8 cellular contexts compared by ENCODE assay signal in the genomic region with DNA sequence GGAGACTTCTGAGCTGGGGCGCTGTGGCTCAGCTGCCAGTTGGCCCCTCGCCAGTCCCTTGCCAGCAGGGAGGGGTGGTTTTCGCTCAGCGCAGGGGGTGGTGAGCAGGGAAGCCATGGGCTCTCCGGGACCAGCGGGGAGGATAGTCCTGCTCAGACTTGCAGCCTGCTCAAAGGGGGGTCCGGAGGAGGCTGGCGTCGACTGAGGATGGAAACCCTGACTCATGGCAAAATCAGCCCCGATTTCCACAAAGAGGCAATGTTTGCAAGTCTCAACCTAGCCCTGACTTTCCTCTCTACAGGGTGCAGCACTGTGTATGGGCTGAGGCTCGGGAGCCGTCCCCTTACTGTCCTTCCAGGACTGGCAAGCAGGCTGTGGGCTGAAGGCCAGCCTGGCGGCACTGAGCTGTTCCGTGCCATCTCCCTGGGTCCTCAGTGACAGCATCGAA. TPM values are rescaled to one million over a fixed set of nuclear protein-coding genes. Genes with fewer than 3 reads are reported as not detected.
DNase-seq lines count a peak whose midpoint lies in the region; ATAC-seq and TF ChIP-seq lines count a peak whose summit lies in the region.

No MANE protein-coding gene starts in this region.

- intact Hi-C loops in IMR-90 (cut with micrococcal nuclease) (no loop called here), ascending aorta (cut with DNase I) (loop anchor here (1.0 to 2.0 kb wide), 2 partner anchors 14 to 59 kb away; no protein-coding TSS in a partner anchor), transverse colon (cut with DNase I; ENCODE audit: low total_unique reads) (no loop called here)

- H3K9me3 ChIP-seq in IMR-90 (ENCODE audit: control insufficient read depth, insufficient read depth, low read length) (no peaks in the 10 kb centered on the region), ascending aorta (no peaks in the 10 kb centered on the region), hepatocyte (ENCODE audit: low read depth) (no peaks in the 10 kb centered on the region), transverse colon (no peaks in the 10 kb centered on the region)

- H3K4me2 ChIP-seq in IMR-90 (ENCODE audit: low read depth, low read length) (peak overlapping the region; percentile 21), hepatocyte (peak overlapping the region; percentile 45)

- H2BK20ac ChIP-seq in IMR-90 (ENCODE audit: low read depth, low read length) = peak overlapping the region; percentile 87

- WGBS in IMR-90 (ENCODE audit: extremely low coverage in 2 of 2, insufficient read length in 1 of 2), 2 experiments = no CpG with 5 or more reads among the region's 15 CpGs
- 83% methylated on average over 15 of the region's 15 CpGs for WGBS in hepatocyte (ENCODE audit: low lambda C conversion rate, missing lambda C conversion rate)
- 57% methylated on average over 15 of the region's 15 CpGs; no CpG with 5 or more reads in 1 of the 2 donors for WGBS in transverse colon (ENCODE audit: low coverage in 1 of 2), 2 donors

- TF ChIP-seq POLR2A in IMR-90 (IDR thresholded peaks at IDR 0.05; ENCODE audit: low read depth, low read length) = no peak
- no peak for TF ChIP-seq POLR2A in transverse colon (IDR thresholded peaks at IDR 0.05)

- peak overlapping the region; percentile 92 for H3K23ac ChIP-seq in IMR-90 (ENCODE audit: low read depth, low read length)

- H3K79me1 ChIP-seq in IMR-90 (ENCODE audit: low read depth in 1 of 2, low read length in 2 of 2) = peaks cover 0 to 28% of the 10 kb centered on the region in 2 experiments; a peak in 2 of 4 replicates

- peak overlapping the region; percentile 59 for H4K5ac ChIP-seq in IMR-90 (ENCODE audit: low read depth, low read length)

- H4K20me1 ChIP-seq in IMR-90 (ENCODE audit: insufficient read depth, low read length) (peaks cover 12% of the 10 kb centered on the region), hepatocyte (ENCODE audit: insufficient read depth, poor library complexity, severe bottlenecking) (no peaks in the 10 kb centered on the region)

- peak overlapping the region; percentile 17 to 70; a peak in 3 of 4 replicates for H4K8ac ChIP-seq in IMR-90 (ENCODE audit: low read depth in 2 of 2, low read length in 2 of 2)

- TF ChIP-seq EP300 in transverse colon (IDR thresholded peaks at IDR 0.05; ENCODE audit: low read depth) = no peak

- peak overlapping the region; percentile 69 for H4K91ac ChIP-seq in IMR-90 (ENCODE audit: insufficient read depth, low read depth, low read length)

- H3K4me3 ChIP-seq in IMR-90 (ENCODE audit: insufficient read depth, low read depth, low read length) (no peak overlapping the region), ascending aorta (peak overlapping the region in 1 of 2 donors; percentile 35), hepatocyte (no peak overlapping the region), transverse colon (no peak overlapping the region)

- peak overlapping the region; percentile 80 for H2AFZ ChIP-seq in IMR-90 (replicated peaks; ENCODE audit: low read length, poor library complexity)
- H2AFZ ChIP-seq in hepatocyte = no peak overlapping the region

- H2BK15ac ChIP-seq in IMR-90 (ENCODE audit: low read depth, low read length) = peak overlapping the region; percentile 46; the same call in 2 of the 3 replicates

- H3K79me2 ChIP-seq in hepatocyte = no peaks in the 10 kb centered on the region

- peak overlapping the region; percentile 30 for H3K18ac ChIP-seq in IMR-90 (ENCODE audit: low read depth, low read length)

- H2BK120ac ChIP-seq in IMR-90 (ENCODE audit: low read depth, low read length) = peak overlapping the region; percentile 95

- H3K27me3 ChIP-seq in IMR-90 (ENCODE audit: control insufficient read depth, insufficient read depth, low read length) (no peaks in the 10 kb centered on the region), ascending aorta (no peaks in the 10 kb centered on the region), hepatocyte (no peaks in the 10 kb centered on the region), transverse colon (no peaks in the 10 kb centered on the region)

- H3K27ac ChIP-seq in IMR-90 (ENCODE audit: insufficient read depth, low read length) = peak overlapping the region; percentile 83
- H3K27ac ChIP-seq in ascending aorta = peak overlapping the region; percentile 72 to 79
- H3K27ac ChIP-seq in hepatocyte = peak overlapping the region; percentile 68
- peak overlapping the region; percentile 67 to 77 (median 73) for H3K27ac ChIP-seq in transverse colon

- H3K36me3 ChIP-seq in IMR-90 (ENCODE audit: control insufficient read depth, insufficient read depth, low read length) = peaks cover 63% of the 10 kb centered on the region
- H3K36me3 ChIP-seq in ascending aorta = peaks cover 15 to 19% of the 10 kb centered on the region in 2 donors
- no peaks in the 10 kb centered on the region for H3K36me3 ChIP-seq in hepatocyte (replicated peaks; ENCODE audit: insufficient read depth, low read depth)
- no peaks in the 10 kb centered on the region for H3K36me3 ChIP-seq in transverse colon

- H3K4ac ChIP-seq in IMR-90 (ENCODE audit: low read depth, low read length) = peak overlapping the region; percentile 94

- POLR2A ChIA-PET in IMR-90 (lab: Charles Lee; ENCODE audit: unreplicated experiment) = no interaction called here

- peak overlapping the region; percentile 93 for H3K14ac ChIP-seq in IMR-90 (replicated peaks; ENCODE audit: low read depth, low read length)

- in situ Hi-C loops in IMR-90 (cut with MboI; ENCODE audit: low sequenced_read_pairs) = no loop called here
- in situ Hi-C loops in transverse colon (cut with MboI; ENCODE audit: low pct_ligation_motif_present in 1 of 4, low pct_unique_long_range_greater_than_20kb in 1 of 4, low sequenced_read_pairs in 3 of 4) = loop anchor here in 1 of 4 donors (25.0 kb wide), 1 partner anchor 275 kb away; no protein-coding TSS in a partner anchor

- no TSS peak for BruUV-seq in IMR-90 (replicated peaks; lab: Mats Ljungman, UMichigan)

- DNase-seq in IMR-90 = peak; percentile 84
- peak; percentile 56 to 90 for DNase-seq in ascending aorta (ENCODE audit: low spot score in 2 of 2)
- DNase-seq in hepatocyte (ENCODE audit: low spot score) = peak; percentile 63
- peak; percentile 41 for DNase-seq in transverse colon
- DNase-seq in NCI-H2029 (lab: John Stamatoyannopoulos, UW) = no peak
- DNase-seq in stimulated activated CD4-positive, alpha-beta T cell treated with anti-CD3 and anti-CD28 coated beads, Interleukin-15, amount 100 ng/mL, for 24 hours = no peak
- no peak for DNase-seq in OCI-M2 (lab: John Stamatoyannopoulos, UW; ENCODE audit: unreplicated experiment)

- H2BK5ac ChIP-seq in IMR-90 (ENCODE audit: low read depth, low read length, poor library complexity, severe bottlenecking) = peak overlapping the region; percentile 78

- TF ChIP-seq CTCF in IMR-90 (conservative IDR thresholded peaks at IDR 0.05; ENCODE audit: low read depth, low read length) (no peak), ascending aorta (IDR thresholded peaks at IDR 0.05) (no peak), hepatocyte (IDR thresholded peaks at IDR 0.05; ENCODE audit: poor library complexity) (no peak), transverse colon (IDR thresholded peaks at IDR 0.05) (no peak)

- H3K4me1 ChIP-seq in IMR-90 (ENCODE audit: control insufficient read depth, insufficient read depth, low read length) (peaks cover 34% of the 10 kb centered on the region), ascending aorta (peaks cover 4 to 28% of the 10 kb centered on the region in 2 donors), hepatocyte (ENCODE audit: insufficient read depth) (peaks cover 31% of the 10 kb centered on the region), transverse colon (peaks cover 4 to 25% (median 13%) of the 10 kb centered on the region in 4 donors)

- ATAC-seq in IMR-90 (ENCODE audit: low read depth) (peak; percentile 74), GM21390 (IDR thresholded peaks at IDR 0.05; ENCODE audit: unreplicated experiment) (no peak)

- peak overlapping the region; percentile 92 for H2AK5ac ChIP-seq in IMR-90 (ENCODE audit: low read depth, low read length)

- H3K9ac ChIP-seq in IMR-90 (ENCODE audit: low read depth, low read length) = peak overlapping the region; percentile 62

- no peaks in the 10 kb centered on the region for H3K9me2 ChIP-seq in hepatocyte (replicated peaks; ENCODE audit: insufficient read depth)

- no peak for TF ChIP-seq RAD21 in IMR-90 (IDR thresholded peaks at IDR 0.05; ENCODE audit: low read length)

- peaks cover 17% of the 10 kb centered on the region for H3K9me1 ChIP-seq in IMR-90 (ENCODE audit: insufficient read depth, low read length)

- H3K56ac ChIP-seq in IMR-90 (ENCODE audit: extremely low read depth, insufficient read depth, low read length) = peak overlapping the region; percentile 60; the same call in 1 of the 2 replicates

- H2AK9ac ChIP-seq in IMR-90 (replicated peaks; ENCODE audit: low read depth, low read length, poor library complexity) = peak overlapping the region; percentile 92

- CTCF ChIA-PET in IMR-90 (lab: Yijun Ruan, JAX) = interaction anchor here (1.5 kb wide), 1 partner anchor 12 kb away, joined by 8 read pairs; no protein-coding TSS in a partner anchor

- dilution Hi-C loops in IMR-90 (cut with HindIII; ENCODE audit: low sequenced_read_pairs, unreplicated experiment) = no loop called here

TF ChIP-seq in IMR-90, 13 proteins besides CTCF, POLR2A, EP300 and RAD21 (continues in another document):
- TF ChIP-seq FOS (IDR thresholded peaks at IDR 0.05; ENCODE audit: low read depth, low read length) = peak; percentile 22; the same call in 1 of the 2 replicates
- no peak for TF ChIP-seq BHLHE40 (IDR thresholded peaks at IDR 0.05; ENCODE audit: low read depth, low read length)
- TF ChIP-seq CEBPB (IDR thresholded peaks at IDR 0.05; ENCODE audit: low read depth, low read length) = no peak
- no peak for TF ChIP-seq SMC3 (IDR thresholded peaks at IDR 0.05; ENCODE audit: low read depth, low read length)
- TF ChIP-seq CHD1 (IDR thresholded peaks at IDR 0.05; ENCODE audit: low read depth, low read length) = no peak
- no peak for TF ChIP-seq RFX5 (IDR thresholded peaks at IDR 0.05; ENCODE audit: low read depth, low read length)
- no peak for TF ChIP-seq MXI1 (IDR thresholded peaks at IDR 0.05; ENCODE audit: borderline replicate concordance, low read depth, low read length)
- no peak for TF ChIP-seq RCOR1 (IDR thresholded peaks at IDR 0.05; ENCODE audit: insufficient replicate concordance, low read length)

RNA-seq across cellular contexts. Expression of a gene that starts 35.1 kb away (rescaled TPM):
- total RNA-seq in IMR-90 (2012; rRNA removed) (11.3 and 11.4 TPM in 2 replicates), ascending aorta (580 TPM), hepatocyte (185 and 201 TPM in 2 replicates), transverse colon (10 to 100 TPM; 48.6 to 92.1 (median 68.9) TPM)
- polyA plus RNA-seq in IMR-90 (2012; rRNA removed) (80.8 and 87.9 TPM in 2 replicates), hepatocyte (669 and 709 TPM in 2 replicates)
- 107 and 230 TPM in 2 replicates for polyA plus RNA-seq in IMR-90 (2012; cell fraction: cytosol; rRNA removed)
- polyA plus RNA-seq in IMR-90 (2012; cell fraction: nucleus; rRNA removed; ENCODE audit: low replicate concordance) = 78.8 and 81.4 TPM in 2 replicates

Comparison
In these comparisons a context has a peak if more than half of its experiments do, and no peak if none do; other contexts are left out.
1. DNase-seq: peak in IMR-90 (single experiment), ascending aorta (2 of 2), hepatocyte (single experiment) and transverse colon (single experiment); none in NCI-H2029 (single experiment), stimulated activated CD4-positive, alpha-beta T cell treated with anti-CD3 and anti-CD28 coated beads, Interleukin-15, amount 100 ng/mL, for 24 hours (single experiment) and OCI-M2 (single experiment).
2. Peak in every context shown above with its lines, with median percentiles within 50 percentile points of each other: H3K27ac ChIP-seq.